ENCODE assay signal across 17 cellular contexts in the genomic region with DNA sequence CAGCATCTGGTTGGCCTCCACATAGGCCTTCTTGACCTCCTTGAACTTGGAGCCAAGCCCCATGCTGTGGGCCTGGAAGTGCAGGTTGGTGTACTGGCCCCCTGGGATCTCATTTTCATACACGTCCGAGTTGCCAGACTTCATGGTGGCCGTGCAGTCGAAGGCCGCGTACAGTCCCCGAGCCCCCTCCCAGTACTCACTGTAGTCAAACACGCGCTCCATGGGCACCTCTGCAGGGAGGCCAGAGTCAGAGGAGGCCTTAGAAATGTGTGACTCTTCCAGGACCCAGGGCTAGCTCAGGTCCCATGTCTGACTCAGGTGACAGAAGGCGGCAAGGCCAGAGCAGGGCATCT. TPM values are rescaled to one million over a fixed set of nuclear protein-coding genes. Genes with fewer than 3 reads are reported as not detected.
A peak's percentile ranks its signal among the peaks of the same experiment; 100 is the strongest.
DNase-seq lines count a peak whose midpoint lies in the region; ATAC-seq and TF ChIP-seq lines count a peak whose summit lies in the region.
"Had no signal": no experiment of that assay in that cellular context is flagged by ENCODE, and none has a peak within 500 bp of the region (broad histone marks: within the 10 kb centered on the region; RNA-seq: fewer than 3 reads in every experiment).

No MANE protein-coding gene starts in this region.

- H3K27ac ChIP-seq in BLaER1 treated with 17β-estradiol and CSF1 and Interleukin-3, amounts not matched to agents 10 nM and 100 nM: peak overlapping the region in 6 of 11 experiments; percentile 72 to 100 (median 99); a peak in 5 of 22 replicates
- no peak overlapping the region for H3K27ac ChIP-seq in lower lobe of right lung
- H3K27ac ChIP-seq: GM23248 had no signal

- H3K4me1 ChIP-seq in BLaER1 treated with 17β-estradiol and CSF1 and Interleukin-3, amounts not matched to agents 10 nM and 100 nM: peaks cover 38 to 72% (median 62%) of the 10 kb centered on the region in 10 experiments
- H3K4me1 ChIP-seq in lower lobe of right lung: peaks cover 4% of the 10 kb centered on the region

- no peak for TF ChIP-seq POLR2A in GM18505 (IDR thresholded peaks at IDR 0.05; ENCODE audit: borderline replicate concordance, extremely low read depth, insufficient read depth, insufficient read length)

- H3K27ac Mint-ChIP-seq in central memory CD8-positive, alpha-beta T cell (ENCODE audit: low read depth): peak overlapping the region; percentile 69

- H3K36me3 Mint-ChIP-seq in central memory CD8-positive, alpha-beta T cell (ENCODE audit: insufficient read depth): peaks cover 6% of the 10 kb centered on the region
- H3K36me3 Mint-ChIP-seq: CD4-positive, CD25-positive, alpha-beta regulatory T cell had no signal

- H3K27me3 ChIP-seq in BLaER1 treated with 17β-estradiol and CSF1 and Interleukin-3, amounts not matched to agents 10 nM and 100 nM: no peaks in the 10 kb centered on the region
- H3K27me3 ChIP-seq in lower lobe of right lung (ENCODE audit: low read depth): no peaks in the 10 kb centered on the region

- H3K4me3 Mint-ChIP-seq in central memory CD8-positive, alpha-beta T cell: no peak overlapping the region

- no peak overlapping the region for H3K9ac ChIP-seq in BLaER1 treated with 17β-estradiol and CSF1 and Interleukin-3, amounts not matched to agents 10 nM and 100 nM
- H3K9ac ChIP-seq: GM23248 had no signal

- no peaks in the 10 kb centered on the region for H3K27me3 Mint-ChIP-seq in central memory CD8-positive, alpha-beta T cell
- H3K27me3 Mint-ChIP-seq: CD4-positive, CD25-positive, alpha-beta regulatory T cell had no signal

- peaks cover 0 to 18% (median 6%) of the 10 kb centered on the region in 11 experiments; a peak in 11 of 22 replicates for H4K20me1 ChIP-seq in BLaER1 treated with 17β-estradiol and CSF1 and Interleukin-3, amounts not matched to agents 10 nM and 100 nM

- peaks cover 6% of the 10 kb centered on the region for H3K4me1 Mint-ChIP-seq in central memory CD8-positive, alpha-beta T cell

- H3K36me3 ChIP-seq in BLaER1 treated with 17β-estradiol and CSF1 and Interleukin-3, amounts not matched to agents 10 nM and 100 nM: peaks cover 28 to 53% (median 41%) of the 10 kb centered on the region in 11 experiments
- H3K36me3 ChIP-seq in lower lobe of right lung: peaks cover 38% of the 10 kb centered on the region

- DNase-seq in GM19238 (ENCODE audit: insufficient read length, low spot score) (peak; percentile 0), omental fat pad (ENCODE audit: low spot score) (peak; percentile 11), lower lobe of right lung (no peak)
- DNase-seq in central memory CD8-positive, alpha-beta T cell (ENCODE audit: low spot score in 2 of 2): no peak
- DNase-seq: ACHN; AML-193; CD4-positive, CD25-positive, alpha-beta regulatory T cell; EL; GM23248; KG1; NCI-H1436 treated with DMSO at 0.1 percent for 48 hours; NCI-H2081; NCI-H524; Right ventricle myocardium superior had no signal

- H3K9me3 Mint-ChIP-seq in central memory CD8-positive, alpha-beta T cell: no peaks in the 10 kb centered on the region
- H3K9me3 Mint-ChIP-seq: CD4-positive, CD25-positive, alpha-beta regulatory T cell had no signal

- ATAC-seq in central memory CD8-positive, alpha-beta T cell (replicated peaks; ENCODE audit: extremely low read depth, poor library complexity, severe bottlenecking): no peak
- no peak for ATAC-seq in omental fat pad (ENCODE audit: low FRiP score)
- no peak for ATAC-seq in GM18505 (IDR thresholded peaks at IDR 0.05; ENCODE audit: unreplicated experiment)
- ATAC-seq in lower lobe of right lung: no peak
- no peak for ATAC-seq in GM21367 (IDR thresholded peaks at IDR 0.05; ENCODE audit: unreplicated experiment)

- TF ChIP-seq CTCF in omental fat pad (IDR thresholded peaks at IDR 0.05) (no peak), lower lobe of right lung (IDR thresholded peaks at IDR 0.05) (no peak)

- intact Hi-C loops in lower lobe of right lung (cut with DNase I): no loop called here

- H3K9me3 ChIP-seq in BLaER1 treated with 17β-estradiol and CSF1 and Interleukin-3, amounts not matched to agents 10 nM and 100 nM (replicated peaks in 1 of 11): no peaks in the 10 kb centered on the region
- no peaks in the 10 kb centered on the region for H3K9me3 ChIP-seq in lower lobe of right lung

- H3K4me2 ChIP-seq in BLaER1 treated with 17β-estradiol and CSF1 and Interleukin-3, amounts not matched to agents 10 nM and 100 nM: peak overlapping the region in 2 of 11 experiments; percentile 53 to 69; a peak in 3 of 22 replicates

- no peak overlapping the region for H3K4me3 ChIP-seq in BLaER1 treated with 17β-estradiol and CSF1 and Interleukin-3, amounts not matched to agents 10 nM and 100 nM
- no peak overlapping the region for H3K4me3 ChIP-seq in lower lobe of right lung
- H3K4me3 ChIP-seq: GM23248 had no signal

RNA-seq across cellular contexts. Expression of gene LRFN4, which starts 6.7 kb away (rescaled TPM):
- total RNA-seq in omental fat pad (10 to 100 TPM; 10.2 to 16.6 (median 12.4) TPM), lower lobe of right lung (15.7 TPM)

RNA-seq across cellular contexts. Expression of gene RCE1, which starts 7.0 kb away (rescaled TPM):
- total RNA-seq in omental fat pad: 10 to 100 TPM; 12.8 to 20.4 (median 14.5) TPM
- 18.9 TPM for total RNA-seq in lower lobe of right lung

Comparison
In these comparisons a context has a peak if more than half of its experiments do, and no peak if none do; other contexts are left out.
1. DNase-seq: peak in GM19238 (single experiment) and omental fat pad (single experiment); none in central memory CD8-positive, alpha-beta T cell (0 of 2) and lower lobe of right lung (single experiment).